Comparison of ENCODE assay signal across 8 cellular contexts in the genomic region with DNA sequence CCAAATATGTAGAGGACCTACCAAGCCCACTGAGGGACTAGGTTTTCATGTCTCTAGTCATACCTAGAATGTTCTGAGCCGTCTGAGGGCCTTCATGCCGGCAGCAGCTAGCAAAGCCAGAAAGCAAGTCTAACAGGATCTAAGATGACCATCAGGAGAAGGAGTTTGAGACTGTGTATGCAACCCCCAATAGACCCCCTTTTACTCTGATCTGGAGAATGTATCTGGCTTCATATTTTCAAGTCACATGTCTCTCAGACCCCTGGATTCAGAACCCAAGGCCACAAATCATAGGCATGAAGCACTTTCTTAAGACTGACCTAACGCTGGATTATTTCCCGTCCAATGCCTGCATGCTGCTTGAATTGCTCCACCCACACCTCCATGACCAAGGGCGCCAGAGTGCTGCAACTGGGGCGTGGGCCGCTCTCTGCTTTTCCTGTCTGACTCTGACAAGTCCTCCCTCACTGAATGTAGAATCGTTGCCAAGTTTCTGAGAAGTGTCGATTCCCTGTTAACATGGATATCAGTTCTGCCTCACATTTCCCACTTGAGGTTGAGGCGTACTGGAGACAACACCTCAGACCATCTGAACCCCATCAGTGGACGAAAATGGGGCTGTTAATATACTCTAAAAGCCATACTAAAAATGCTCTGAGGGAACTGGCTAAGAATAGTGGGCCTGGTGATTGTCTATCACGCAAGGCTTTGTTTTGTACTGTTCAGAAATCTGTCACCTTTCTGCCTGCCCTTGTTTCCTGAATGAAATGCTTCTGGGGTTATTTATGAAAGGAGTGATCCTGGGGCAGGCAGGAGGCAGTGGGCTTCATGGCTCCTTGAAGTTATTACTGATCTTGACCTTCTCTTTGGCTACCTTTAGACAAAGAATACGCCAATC. TPM values are rescaled to one million over a fixed set of nuclear protein-coding genes. Genes with fewer than 3 reads are reported as not detected.
DNase-seq lines count a peak whose midpoint lies in the region; ATAC-seq, FAIRE-seq and TF ChIP-seq lines count a peak whose summit lies in the region.

No MANE protein-coding gene starts in this region.

- H3K27me3 Mint-ChIP-seq in CD4-positive, alpha-beta T cell: no peaks in the 10 kb centered on the region

- CTCF ChIA-PET in CD4-positive, alpha-beta T cell (lab: Charles Lee): no interaction called here

- peaks cover 22% of the 10 kb centered on the region for H3K4me1 Mint-ChIP-seq in CD4-positive, alpha-beta T cell (ENCODE audit: low read depth)

- H3K9me3 Mint-ChIP-seq in CD4-positive, alpha-beta T cell: no peaks in the 10 kb centered on the region

- no peak overlapping the region for H3K4me3 ChIP-seq in heart right ventricle

- no peak for FAIRE-seq in H54 (lab: Jason Lieb, UNC)

- WGBS in heart right ventricle, 2 donors: 25 to 30% methylated on average over 13 of the region's 13 CpGs

- TF ChIP-seq POLR2A in H54 (IDR thresholded peaks at IDR 0.05; ENCODE audit: low read depth, low read length): no peak

- peak overlapping the region; percentile 45 for H3K4me3 Mint-ChIP-seq in CD4-positive, alpha-beta T cell

- POLR2A ChIA-PET in CD4-positive, alpha-beta T cell (lab: Charles Lee): interaction anchor here (1.1 to 1.3 kb wide), 3 partner anchors 23 to 49 kb away, joined by 3 read pairs; no protein-coding TSS in a partner anchor

- TF ChIP-seq CTCF in CD4-positive, alpha-beta T cell (IDR thresholded peaks at IDR 0.05): no peak
- TF ChIP-seq CTCF in heart right ventricle (IDR thresholded peaks at IDR 0.05): no peak

- intact Hi-C loops in CD4-positive, alpha-beta T cell (cut with DNase I, micrococcal nuclease): no loop called here
- intact Hi-C loops in heart right ventricle (cut with DNase I): loop anchor here in 7 of 10 donors (5.0 to 10.0 kb wide), 5 partner anchors 42 to 321 kb away; a partner anchor contains a TSS

- peak in 9 of 10 experiments; percentile 7 to 39 (median 15) for DNase-seq in CD4-positive, alpha-beta T cell
- peak; percentile 12 for DNase-seq in activated T-cell treated with anti-CD3 and anti-CD28 coated beads for 1 hour (ENCODE audit: low read depth)
- DNase-seq in heart right ventricle: peak; percentile 68 to 86
- DNase-seq in stimulated activated CD8-positive, alpha-beta memory T cell treated with anti-CD3 and anti-CD28 coated beads, Interleukin-12 subunit alpha, Interleukin-12 subunit beta, amount 100 ng/mL, for 1 hour (ENCODE audit: low read depth): peak; percentile 14
- DNase-seq in H54 (ENCODE audit: insufficient read length, low spot score): no peak
- no peak for DNase-seq in cerebellar nuclear complex (lab: John Stamatoyannopoulos, UW)
- no peak for DNase-seq in NCI-H1417 (lab: John Stamatoyannopoulos, UW)

- H3K36me3 Mint-ChIP-seq in CD4-positive, alpha-beta T cell (ENCODE audit: low read depth): peaks cover 42% of the 10 kb centered on the region

- H3K9me3 ChIP-seq in CD4-positive, alpha-beta T cell (ENCODE audit: control insufficient read depth, low read length): no peaks in the 10 kb centered on the region
- H3K9me3 ChIP-seq in heart right ventricle: no peaks in the 10 kb centered on the region

- peaks cover 0 to 63% (median 44%) of the 10 kb centered on the region in 9 donors for H3K4me1 ChIP-seq in heart right ventricle

- H3K36me3 ChIP-seq in heart right ventricle: peaks cover 0 to 36% (median 7%) of the 10 kb centered on the region in 9 donors

- peak overlapping the region; percentile 75 for H3K27ac Mint-ChIP-seq in CD4-positive, alpha-beta T cell

- H3K27ac ChIP-seq in CD4-positive, alpha-beta T cell (ENCODE audit: low read depth, low read length): no peak overlapping the region
- peak overlapping the region; percentile 53 to 90 (median 78) for H3K27ac ChIP-seq in heart right ventricle

- peak; percentile 67 for ATAC-seq in CD4-positive, alpha-beta T cell (ENCODE audit: poor library complexity)
- peak; percentile 31 for ATAC-seq in HG03045 (IDR thresholded peaks at IDR 0.05; ENCODE audit: unreplicated experiment)
- peak; percentile 77 to 94 (median 90) for ATAC-seq in heart right ventricle

- no peaks in the 10 kb centered on the region for H3K27me3 ChIP-seq in CD4-positive, alpha-beta T cell (ENCODE audit: control insufficient read depth, insufficient read depth, low read length)
- no peaks in the 10 kb centered on the region for H3K27me3 ChIP-seq in heart right ventricle

RNA-seq across cellular contexts. Expression of a gene that starts 23.9 kb away (rescaled TPM):
- 100 to 1,000 TPM; 213 to 222 TPM for total RNA-seq in CD4-positive, alpha-beta T cell
- 10 to 100 TPM; 23.1 to 39.4 (median 29.4) TPM for total RNA-seq in heart right ventricle
- 10 to 100 TPM; 10.0 to 27.1 TPM for polyA plus RNA-seq in heart right ventricle

RNA-seq across cellular contexts. Expression of a gene that starts 56.8 kb away (rescaled TPM):
- total RNA-seq in CD4-positive, alpha-beta T cell: 1 to 10 TPM; 7.3 TPM
- total RNA-seq in heart right ventricle: 10 to 100 TPM in 9 of 10 donors, 1 to 10 TPM in 1; 9.2 to 16.3 (median 11.5) TPM
- polyA plus RNA-seq in heart right ventricle: 1 to 10 TPM; 4.7 to 8.4 TPM

Comparison
In these comparisons a context has a peak if more than half of its experiments do, and no peak if none do; other contexts are left out.
1. ATAC-seq: peak in every context shown above with its lines; median percentile 90 in heart right ventricle; 67 in CD4-positive, alpha-beta T cell; 31 in HG03045.
2. DNase-seq: peak in CD4-positive, alpha-beta T cell (9 of 10), activated T-cell treated with anti-CD3 and anti-CD28 coated beads for 1 hour (single experiment), heart right ventricle (2 of 2) and stimulated activated CD8-positive, alpha-beta memory T cell treated with anti-CD3 and anti-CD28 coated beads, Interleukin-12 subunit alpha, Interleukin-12 subunit beta, amount 100 ng/mL, for 1 hour (single experiment); none in H54 (single experiment), cerebellar nuclear complex (0 of 2) and NCI-H1417 (0 of 3).
3. RNA of a gene that starts 23.9 kb away (total RNA-seq): 213 to 222 TPM in CD4-positive, alpha-beta T cell; 23.1 to 39.4 TPM in heart right ventricle; every median in the first group is over 4 times any median in the second.
4. intact Hi-C loops: an anchor here in heart right ventricle (5.0 to 10.0 kb wide); none called in CD4-positive, alpha-beta T cell.